In the genomic region with DNA sequence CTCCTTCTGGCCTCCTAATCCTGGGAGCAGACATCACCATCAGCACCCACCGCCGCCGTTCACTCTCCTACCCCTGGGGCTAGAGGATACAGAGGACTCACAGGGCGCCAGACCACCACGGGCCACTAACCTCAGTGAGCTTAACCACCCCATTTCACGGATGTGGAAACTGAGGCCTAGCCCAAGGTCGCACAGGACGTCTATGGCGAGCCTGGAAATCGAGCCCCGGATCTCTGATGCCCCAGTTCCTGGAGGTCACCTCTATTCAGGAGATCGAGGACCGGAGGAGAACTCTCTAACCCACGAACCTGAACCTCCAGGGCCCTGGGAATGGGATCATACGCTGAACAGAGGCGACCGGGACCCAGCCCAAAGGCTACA, we compare ENCODE assay signal across 8 cellular contexts.
A peak's percentile ranks its signal among the peaks of the same experiment; 100 is the strongest.
DNase-seq lines count a peak whose midpoint lies in the region; ATAC-seq and TF ChIP-seq lines count a peak whose summit lies in the region.

No MANE protein-coding gene starts in this region.

- ATAC-seq in HG03159 (IDR thresholded peaks at IDR 0.05; ENCODE audit: unreplicated experiment) (no peak), HG03342 (IDR thresholded peaks at IDR 0.05; ENCODE audit: unreplicated experiment) (no peak), HG02610 (IDR thresholded peaks at IDR 0.05; ENCODE audit: unreplicated experiment) (no peak)

- H3K36me3 ChIP-seq in DOHH2 (ENCODE audit: control insufficient read depth, low read length) (peaks cover 39% of the 10 kb centered on the region), KOPT-K1 (ENCODE audit: insufficient read depth, low read length) (peaks cover 26% of the 10 kb centered on the region), muscle layer of duodenum (ENCODE audit: control insufficient read depth in 1 of 2, insufficient read depth in 2 of 2, low read length in 2 of 2) (peaks cover 5 to 12% of the 10 kb centered on the region in 2 donors)

- peak overlapping the region; percentile 88 for H3K4me3 ChIP-seq in DOHH2 (ENCODE audit: low read length)
- peak overlapping the region; percentile 77 for H3K4me3 ChIP-seq in coronary artery
- peak overlapping the region; percentile 86 to 95 for H3K4me3 ChIP-seq in muscle layer of duodenum (ENCODE audit: low read depth in 1 of 2, low read length in 2 of 2)

- H3K9me2 ChIP-seq in DOHH2 (replicated peaks; ENCODE audit: control insufficient read depth, low read length): no peaks in the 10 kb centered on the region

- peak overlapping the region; percentile 78 for H3K4me2 ChIP-seq in DOHH2 (ENCODE audit: low read length)

- H3K4me1 ChIP-seq in DOHH2 (ENCODE audit: control insufficient read depth, low read length): peaks cover 30% of the 10 kb centered on the region
- H3K4me1 ChIP-seq in muscle layer of duodenum (ENCODE audit: control insufficient read depth in 1 of 2, insufficient read depth in 2 of 2, low read length in 2 of 2): peaks cover 5 to 22% of the 10 kb centered on the region in 2 donors

- H3K27me3 ChIP-seq in DOHH2 (ENCODE audit: control insufficient read depth, low read length) (peaks cover under 1% of the 10 kb centered on the region), muscle layer of duodenum (ENCODE audit: low read depth, low read length) (no peaks in the 10 kb centered on the region)

- H3K27ac ChIP-seq in DOHH2 (ENCODE audit: low read depth, low read length) (peak overlapping the region; percentile 55), KOPT-K1 (ENCODE audit: low read depth, low read length, poor library complexity, severe bottlenecking) (peak overlapping the region; percentile 79), coronary artery (peak overlapping the region; percentile 40 to 48), muscle layer of duodenum (ENCODE audit: low read length) (peak overlapping the region; percentile 55)

- no peaks in the 10 kb centered on the region for H4K20me1 ChIP-seq in DOHH2 (ENCODE audit: control insufficient read depth, insufficient read depth, low read depth, low read length)

- no peaks in the 10 kb centered on the region; the same call in 1 of the 2 replicates for H3F3A ChIP-seq in DOHH2 (ENCODE audit: control insufficient read depth, insufficient read depth)

- no peak for TF ChIP-seq CTCF in DOHH2 (IDR thresholded peaks at IDR 0.05; ENCODE audit: low read depth, low read length, poor library complexity, severe bottlenecking)
- no peak for TF ChIP-seq CTCF in coronary artery (IDR thresholded peaks at IDR 0.05)

- peaks cover 36% of the 10 kb centered on the region for H3K79me2 ChIP-seq in DOHH2 (ENCODE audit: control insufficient read depth, low read length)

- DNase-seq in coronary artery (ENCODE audit: low spot score) (no peak), HuH-7 (ENCODE audit: low spot score) (no peak)

- H3K9me3 ChIP-seq in DOHH2 (ENCODE audit: control insufficient read depth, insufficient read depth, low read length): no peaks in the 10 kb centered on the region
- H3K9me3 ChIP-seq in KOPT-K1 (ENCODE audit: insufficient read depth, low read length, poor library complexity, severe bottlenecking): no peaks in the 10 kb centered on the region
- H3K9me3 ChIP-seq in muscle layer of duodenum (ENCODE audit: control insufficient read depth in 1 of 2, low read length in 2 of 2): no peaks in the 10 kb centered on the region
